16 cellular contexts compared by ENCODE assay signal in genomic region chr9:35000535-35001284, GRCh38. TPM values are rescaled to one million over a fixed set of nuclear protein-coding genes. Genes with fewer than 3 reads are reported as not detected.
DNase-seq lines count a peak whose midpoint lies in the region; ATAC-seq, FAIRE-seq and TF ChIP-seq lines count a peak whose summit lies in the region.
"Had no signal": no experiment of that assay in that cellular context is flagged by ENCODE, and none has a peak within 500 bp of the region (broad histone marks: within the 10 kb centered on the region; RNA-seq: fewer than 3 reads in every experiment).

No MANE protein-coding gene starts in this region.

- no peak overlapping the region for H2BK20ac ChIP-seq in H9 (ENCODE audit: low read depth, low read length, poor library complexity, severe bottlenecking)

- H3K9me3 Mint-ChIP-seq in H9 = no peaks in the 10 kb centered on the region
- no peaks in the 10 kb centered on the region for H3K9me3 Mint-ChIP-seq in neural progenitor cell

- no peak overlapping the region for H4K91ac ChIP-seq in H9 (ENCODE audit: insufficient read length, low read depth, low read length)

- H3K79me2 ChIP-seq in H9 (ENCODE audit: insufficient read depth, low read length) (no peaks in the 10 kb centered on the region), neural progenitor cell (ENCODE audit: low read depth) (no peaks in the 10 kb centered on the region)

- peaks cover 14 to 27% (median 20%) of the 10 kb centered on the region in 3 experiments; a peak in 6 of 7 replicates for H3K36me3 Mint-ChIP-seq in H9 (ENCODE audit: insufficient read depth in 1 of 3, low read depth in 3 of 3)
- H3K36me3 Mint-ChIP-seq in neural progenitor cell = peaks cover 13% of the 10 kb centered on the region
- H3K36me3 Mint-ChIP-seq: activated CD8-positive, alpha-beta memory T cell treated with anti-CD3 and anti-CD28 coated beads, Interleukin-2, amount 10 ng/mL, durations not matched to agents 7 days and 5 days had no signal

- ATAC-seq in stimulated activated naive CD8-positive, alpha-beta T cell treated with anti-CD3 and anti-CD28 coated beads, Interleukin-15, Interleukin-2, amounts not matched to agents 100 U/mL and 50 U/mL, for 24 hours = no peak
- ATAC-seq in HG02870 (IDR thresholded peaks at IDR 0.05; ENCODE audit: unreplicated experiment) = no peak
- ATAC-seq: Panc1 had no signal

- no peaks in the 10 kb centered on the region for H3K23me2 ChIP-seq in H9 (ENCODE audit: insufficient read length, low read depth, low read length, poor library complexity, severe bottlenecking)

- H3K4me1 Mint-ChIP-seq in H9 (peaks cover 35 to 46% of the 10 kb centered on the region in 2 experiments), neural progenitor cell (peaks cover 10% of the 10 kb centered on the region)

- H3F3A ChIP-seq in neural progenitor cell (ENCODE audit: low read depth) = no peaks in the 10 kb centered on the region

- H3K4me2 ChIP-seq in H9 (ENCODE audit: insufficient read depth, insufficient read length, low read length) = no peak overlapping the region
- H3K4me2 ChIP-seq in neural progenitor cell = no peak overlapping the region

- H3K4me1 ChIP-seq in H9 (ENCODE audit: insufficient read depth, low read length) = peaks cover 8% of the 10 kb centered on the region; the same call in 1 of the 2 replicates
- no peaks in the 10 kb centered on the region for H3K4me1 ChIP-seq in neural progenitor cell

- H3K36me3 ChIP-seq in bronchial epithelial cell (ENCODE audit: control insufficient read depth, insufficient read depth, low read length) = peaks cover 9% of the 10 kb centered on the region
- no peaks in the 10 kb centered on the region for H3K36me3 ChIP-seq in neural progenitor cell

- H3K79me1 ChIP-seq in H9 (ENCODE audit: insufficient read depth, low read depth, low read length, poor library complexity, severe bottlenecking) = no peaks in the 10 kb centered on the region

- H3K4me3 Mint-ChIP-seq in H9 (no peak overlapping the region), neural progenitor cell (no peak overlapping the region)
- H3K4me3 Mint-ChIP-seq: activated CD8-positive, alpha-beta memory T cell treated with anti-CD3 and anti-CD28 coated beads, Interleukin-2, amount 10 ng/mL, durations not matched to agents 7 days and 5 days had no signal

- H4K20me1 ChIP-seq in H9 (ENCODE audit: control insufficient read depth, insufficient read depth, insufficient read length) = no peaks in the 10 kb centered on the region
- H4K20me1 ChIP-seq in neural progenitor cell (ENCODE audit: low read depth) = no peaks in the 10 kb centered on the region

- H2BK15ac ChIP-seq in H9 (ENCODE audit: low read depth, low read length) = no peak overlapping the region

- no peak overlapping the region for H3K23ac ChIP-seq in H9 (ENCODE audit: insufficient read length, low read depth, low read length)

- no peaks in the 10 kb centered on the region for H3K9me3 ChIP-seq in H9 (ENCODE audit: control insufficient read depth, low read depth, low read length)
- no peaks in the 10 kb centered on the region for H3K9me3 ChIP-seq in neural progenitor cell (ENCODE audit: low read depth)

- H3K14ac ChIP-seq in H9 (ENCODE audit: insufficient read depth, low read length) = no peak overlapping the region

- H2BK12ac ChIP-seq in H9 (ENCODE audit: insufficient read length, low read depth, low read length) = no peak overlapping the region

- no peak overlapping the region for H4K8ac ChIP-seq in H9 (replicated peaks; ENCODE audit: insufficient read length, low read depth, low read length)

- H2AK5ac ChIP-seq in H9 (ENCODE audit: insufficient read length, low read length) = no peak overlapping the region

- H2AFZ ChIP-seq in H9 (ENCODE audit: low read length) (no peak overlapping the region), neural progenitor cell (replicated peaks) (no peak overlapping the region)

- DNase-seq in AG10803 (ENCODE audit: low read depth) (peak; percentile 81), H9 (peak; percentile 27), bronchial epithelial cell (ENCODE audit: low read depth) (peak; percentile 83), mesenteric fat pad (ENCODE audit: low spot score) (peak; percentile 0), dermis blood vessel endothelial cell (no peak), neural progenitor cell (ENCODE audit: low spot score) (no peak)
- no peak for DNase-seq in stimulated activated naive CD8-positive, alpha-beta T cell treated with anti-CD3 and anti-CD28 coated beads, Interleukin-15, Interleukin-2, amounts not matched to agents 100 U/mL and 50 U/mL, for 24 hours
- DNase-seq: activated CD8-positive, alpha-beta memory T cell treated with anti-CD3 and anti-CD28 coated beads, Interleukin-2, amount 10 ng/mL, durations not matched to agents 7 days and 5 days; anterior cingulate cortex; hippocampal formation; midbrain; NCI-H345 had no signal

- no peak for FAIRE-seq in bronchial epithelial cell (lab: Jason Lieb, UNC)

- no peaks in the 10 kb centered on the region for H3K27me3 Mint-ChIP-seq in H9 (ENCODE audit: low read depth)
- H3K27me3 Mint-ChIP-seq in neural progenitor cell (ENCODE audit: insufficient read depth, low read depth) = peaks cover 3% of the 10 kb centered on the region
- H3K27me3 Mint-ChIP-seq: activated CD8-positive, alpha-beta memory T cell treated with anti-CD3 and anti-CD28 coated beads, Interleukin-2, amount 10 ng/mL, durations not matched to agents 7 days and 5 days had no signal

- H4K5ac ChIP-seq in H9 (ENCODE audit: insufficient read length, low read depth, low read length) = no peak overlapping the region

- no peak overlapping the region for H3K4me3 ChIP-seq in AG10803 (ENCODE audit: low read length)
- H3K4me3 ChIP-seq in bronchial epithelial cell (ENCODE audit: low read depth, low read length) = no peak overlapping the region
- H3K4me3 ChIP-seq in neural progenitor cell = no peak overlapping the region

- H3K27me3 ChIP-seq in H9 (ENCODE audit: insufficient read depth, low read length) (no peaks in the 10 kb centered on the region), bronchial epithelial cell (ENCODE audit: control insufficient read depth, insufficient read depth, low read length) (no peaks in the 10 kb centered on the region), neural progenitor cell (no peaks in the 10 kb centered on the region)

- no peak overlapping the region for H3K56ac ChIP-seq in H9 (ENCODE audit: insufficient read length, low read depth, low read length)

- no peak overlapping the region for H3T11ph ChIP-seq in H9 (ENCODE audit: low read length)

- H2BK5ac ChIP-seq in H9 (ENCODE audit: insufficient read length, low read length) = no peak overlapping the region

- no peak overlapping the region for H3K18ac ChIP-seq in H9 (ENCODE audit: insufficient read length, low read depth, low read length)

- H3K9ac ChIP-seq in H9 (ENCODE audit: extremely low read depth, insufficient read length, low read length) (no peak overlapping the region), neural progenitor cell (no peak overlapping the region)

- no peak overlapping the region for H2BK120ac ChIP-seq in H9 (ENCODE audit: low read depth, low read length, poor library complexity, severe bottlenecking)

- no CpG with 5 or more reads among the region's 6 CpGs for WGBS in H9 (ENCODE audit: extremely low coverage, insufficient read length, low lambda C conversion rate)

- TF ChIP-seq CTCF in AG10803 (conservative IDR thresholded peaks at IDR 0.05; ENCODE audit: low read length) (no peak), H9 (conservative IDR thresholded peaks at IDR 0.05) (no peak), bronchial epithelial cell (IDR thresholded peaks at IDR 0.05; ENCODE audit: insufficient read depth, low read length, severe bottlenecking) (no peak), neural progenitor cell (IDR thresholded peaks at IDR 0.05) (no peak)

- H3K27ac Mint-ChIP-seq in H9 = peak overlapping the region in 1 of 3 experiments; percentile 2; a peak in 1 of 7 replicates
- H3K27ac Mint-ChIP-seq in neural progenitor cell = no peak overlapping the region
- H3K27ac Mint-ChIP-seq: activated CD8-positive, alpha-beta memory T cell treated with anti-CD3 and anti-CD28 coated beads, Interleukin-2, amount 10 ng/mL, durations not matched to agents 7 days and 5 days had no signal

- H3K27ac ChIP-seq in H9 (ENCODE audit: insufficient read length, low read depth, low read length) (no peak overlapping the region), neural progenitor cell (no peak overlapping the region)

- H3K4ac ChIP-seq in H9 (ENCODE audit: low read depth, low read length) = no peak overlapping the region

RNA-seq across cellular contexts. Expression of gene DNAJB5, which starts 11.2 kb away (rescaled TPM):
- total RNA-seq in H9 (2021) = 36.8 and 38.9 TPM in 2 replicates
- total RNA-seq in bronchial epithelial cell = 8.2 and 11.0 TPM in 2 replicates
- 8.0 TPM for total RNA-seq in mesenteric fat pad
- 3.4 and 3.6 TPM in 2 replicates for total RNA-seq in dermis blood vessel endothelial cell
- total RNA-seq in neural progenitor cell (ENCODE audit: low replicate concordance) = 17.4 and 26.9 TPM in 2 replicates

RNA-seq across cellular contexts. Expression of gene PHF24, which starts 42.6 kb away (rescaled TPM):
- 0.24 and 0.68 TPM in 2 replicates for total RNA-seq in H9 (2021)
- total RNA-seq in bronchial epithelial cell = 0.13 and 0.26 TPM in 2 replicates
- 0.39 TPM for total RNA-seq in mesenteric fat pad
- total RNA-seq in dermis blood vessel endothelial cell = not detected in 2 replicates
- total RNA-seq in neural progenitor cell (ENCODE audit: low replicate concordance) = 0.71 and 1.8 TPM in 2 replicates
- total RNA-seq: activated CD8-positive, alpha-beta memory T cell treated with anti-CD3 and anti-CD28 coated beads, Interleukin-2, amount 10 ng/mL, durations not matched to agents 7 days and 5 days; pulmonary artery endothelial cell; T-helper 2 cell treated with Interferon-gamma antibody and Interleukin-4, amounts not matched to agents 100 ng/mL and 5 ng/mL, for 36 hours had no signal

Comparison
In these comparisons a context has a peak if more than half of its experiments do, and no peak if none do; other contexts are left out.
1. DNase-seq: peak in AG10803 (single experiment), H9 (single experiment), bronchial epithelial cell (single experiment) and mesenteric fat pad (single experiment); none in dermis blood vessel endothelial cell (single experiment), neural progenitor cell (single experiment) and stimulated activated naive CD8-positive, alpha-beta T cell treated with anti-CD3 and anti-CD28 coated beads, Interleukin-15, Interleukin-2, amounts not matched to agents 100 U/mL and 50 U/mL, for 24 hours (single experiment).